1 cellular context compared by ENCODE assay signal in genomic region chr1:111542187-111542586, GRCh38.
TF ChIP-seq lines count a peak whose summit lies in the region.

No MANE protein-coding gene starts in this region.

TF ChIP-seq in H1, 55 proteins besides CTCF, POLR2A, EP300 and RAD21:
- TF ChIP-seq ZNF274 (IDR thresholded peaks at IDR 0.05; ENCODE audit: borderline replicate concordance, extremely low read depth, low read length) (no peak), MAX (IDR thresholded peaks at IDR 0.05) (peak; percentile 73)
- TF ChIP-seq, protein P1, sequence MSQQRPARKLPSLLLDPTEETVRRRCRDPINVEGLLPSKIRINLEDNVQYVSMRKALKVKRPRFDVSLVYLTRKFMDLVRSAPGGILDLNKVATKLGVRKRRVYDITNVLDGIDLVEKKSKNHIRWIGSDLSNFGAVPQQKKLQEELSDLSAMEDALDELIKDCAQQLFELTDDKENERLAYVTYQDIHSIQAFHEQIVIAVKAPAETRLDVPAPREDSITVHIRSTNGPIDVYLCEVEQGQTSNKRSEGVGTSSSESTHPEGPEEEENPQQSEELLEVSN (IDR thresholded peaks at IDR 0.05) = peak; percentile 63
